Comparison of ENCODE assay signal across 8 cellular contexts in the genomic region with DNA sequence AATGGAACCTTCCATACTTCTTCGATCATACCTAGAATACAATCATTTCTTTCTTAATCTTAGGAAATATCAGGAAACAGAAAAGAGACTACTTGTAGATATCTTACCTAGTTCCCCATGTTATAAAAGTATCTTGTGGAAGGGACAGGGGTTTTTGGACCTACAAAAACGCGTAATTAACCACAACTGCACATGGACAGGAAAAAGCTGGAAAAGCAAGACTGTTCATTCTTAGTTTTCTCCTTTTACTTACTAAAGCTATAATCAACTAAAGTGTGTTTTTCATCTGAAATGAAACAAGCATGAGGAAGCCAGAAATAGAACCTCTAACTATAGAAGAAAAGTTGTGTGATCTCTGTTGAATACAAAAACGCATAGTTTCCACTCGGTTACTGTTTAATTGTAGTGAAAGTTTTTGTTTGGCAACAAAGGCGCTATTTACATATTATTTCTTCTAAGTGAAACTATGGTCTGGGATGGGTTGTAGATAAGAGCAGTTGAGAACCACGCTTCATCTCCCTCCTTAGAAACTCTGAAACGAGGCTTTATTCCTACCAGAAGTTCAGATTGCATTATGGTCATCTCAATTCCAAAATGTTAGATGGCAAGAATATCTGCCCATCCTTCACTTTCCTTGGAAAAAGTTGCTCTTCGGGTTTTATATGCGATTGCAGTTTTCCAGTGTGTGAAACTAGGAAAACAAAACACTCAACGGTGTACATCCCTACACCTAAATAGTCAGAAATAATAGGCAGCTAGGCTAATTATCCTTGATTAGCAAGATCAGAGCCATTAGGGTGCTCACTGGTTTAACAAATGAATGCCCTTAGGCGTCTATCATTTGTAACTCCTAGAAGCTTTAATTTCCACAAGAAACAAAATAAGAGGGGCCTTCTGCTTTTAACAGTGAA. TPM values are rescaled to one million over a fixed set of nuclear protein-coding genes. Genes with fewer than 3 reads are reported as not detected.
DNase-seq lines count a peak whose midpoint lies in the region; ATAC-seq and TF ChIP-seq lines count a peak whose summit lies in the region.

No MANE protein-coding gene starts in this region.

- intact Hi-C loops in head of caudate nucleus (cut with DNase I), result no loop called here

- no peak overlapping the region for H3K9ac ChIP-seq in KMS-11

- no peaks in the 10 kb centered on the region for H3K9me3 Mint-ChIP-seq in natural killer cell treated with Interleukin-12 subunit alpha and Interleukin-12 subunit beta and Interleukin-15 and Interleukin-18, amount 100 ng/mL, for 72 hours

- no peaks in the 10 kb centered on the region for H3K9me2 ChIP-seq in DOHH2 (replicated peaks; ENCODE audit: control insufficient read depth, low read length)

- peak overlapping the region; percentile 88 to 93 for H3K27ac Mint-ChIP-seq in natural killer cell treated with Interleukin-12 subunit alpha and Interleukin-12 subunit beta and Interleukin-15 and Interleukin-18, amount 100 ng/mL, for 72 hours

- H3K4me3 Mint-ChIP-seq in natural killer cell treated with Interleukin-12 subunit alpha and Interleukin-12 subunit beta and Interleukin-15 and Interleukin-18, amount 100 ng/mL, for 72 hours, result peak overlapping the region; percentile 98

- H3K9me3 ChIP-seq in DOHH2 (ENCODE audit: control insufficient read depth, insufficient read depth, low read length), result no peaks in the 10 kb centered on the region

- H3K4me2 ChIP-seq in DOHH2 (ENCODE audit: low read length) (peak overlapping the region; percentile 89), KMS-11 (peak overlapping the region; percentile 91)

- peak overlapping the region; percentile 81 for H3K27ac ChIP-seq in DOHH2 (ENCODE audit: low read depth, low read length)
- no peak overlapping the region for H3K27ac ChIP-seq in KMS-11

- DNase-seq in choroid plexus epithelial cell (ENCODE audit: low read depth), result peak; percentile 33
- DNase-seq in natural killer cell treated with Interleukin-12 subunit alpha and Interleukin-12 subunit beta and Interleukin-15 and Interleukin-18, amount 100 ng/mL, for 72 hours (ENCODE audit: low spot score), result no peak
- no peak for DNase-seq in NCI-H2196 treated with DMSO at 0.1 percent for 48 hours (lab: John Stamatoyannopoulos, UW; ENCODE audit: unreplicated experiment)
- no peak for DNase-seq in head of caudate nucleus
- DNase-seq in AG20443 (ENCODE audit: low spot score), result no peak

- H3K27me3 Mint-ChIP-seq in natural killer cell treated with Interleukin-12 subunit alpha and Interleukin-12 subunit beta and Interleukin-15 and Interleukin-18, amount 100 ng/mL, for 72 hours, result peaks cover 27 to 49% of the 10 kb centered on the region in 2 donors

- TF ChIP-seq CTCF in DOHH2 (IDR thresholded peaks at IDR 0.05; ENCODE audit: low read depth, low read length, poor library complexity, severe bottlenecking) (no peak), KMS-11 (conservative IDR thresholded peaks at IDR 0.05; ENCODE audit: low read depth, low read length) (no peak), choroid plexus epithelial cell (conservative IDR thresholded peaks at IDR 0.05; ENCODE audit: low read depth, low read length) (no peak)

- H3K36me3 ChIP-seq in DOHH2 (ENCODE audit: control insufficient read depth, low read length), result peaks cover 53% of the 10 kb centered on the region
- H3K36me3 ChIP-seq in KMS-11 (ENCODE audit: insufficient read depth), result no peaks in the 10 kb centered on the region

- H3K4me3 ChIP-seq in DOHH2 (ENCODE audit: low read length) (peak overlapping the region; percentile 98), KMS-11 (IDR thresholded peaks at IDR 0.05; ENCODE audit: insufficient read depth, low read depth, low read length) (no peak overlapping the region), choroid plexus epithelial cell (ENCODE audit: low read depth, low read length) (peak overlapping the region; percentile 77)

- H3K27me3 ChIP-seq in DOHH2 (ENCODE audit: control insufficient read depth, low read length) (no peaks in the 10 kb centered on the region; the same call in 1 of the 2 replicates), KMS-11 (ENCODE audit: insufficient read depth, low read depth) (peaks cover 52% of the 10 kb centered on the region)

- H3K79me2 ChIP-seq in DOHH2 (ENCODE audit: control insufficient read depth, low read length) (peaks cover 70% of the 10 kb centered on the region), KMS-11 (ENCODE audit: insufficient read depth, low read depth) (no peaks in the 10 kb centered on the region)

- H3F3A ChIP-seq in DOHH2 (ENCODE audit: control insufficient read depth, insufficient read depth), result peaks cover 25% of the 10 kb centered on the region

- peaks cover 7% of the 10 kb centered on the region for H3K36me3 Mint-ChIP-seq in natural killer cell treated with Interleukin-12 subunit alpha and Interleukin-12 subunit beta and Interleukin-15 and Interleukin-18, amount 100 ng/mL, for 72 hours

- peaks cover 5% of the 10 kb centered on the region; the same call in 1 of the 2 replicates for H4K20me1 ChIP-seq in DOHH2 (ENCODE audit: control insufficient read depth, insufficient read depth, low read depth, low read length)
- no peaks in the 10 kb centered on the region for H4K20me1 ChIP-seq in KMS-11 (ENCODE audit: insufficient read depth)

- peaks cover 65% of the 10 kb centered on the region for H3K4me1 ChIP-seq in DOHH2 (ENCODE audit: control insufficient read depth, low read length)
- H3K4me1 ChIP-seq in KMS-11 (ENCODE audit: low read depth, poor library complexity, severe bottlenecking), result peaks cover 36% of the 10 kb centered on the region

- H2AFZ ChIP-seq in KMS-11 (ENCODE audit: low read depth), result no peak overlapping the region

- no peak for ATAC-seq in natural killer cell treated with Interleukin-12 subunit alpha and Interleukin-12 subunit beta and Interleukin-15 and Interleukin-18, amount 100 ng/mL, for 72 hours
- no peak for ATAC-seq in HG03159 (IDR thresholded peaks at IDR 0.05; ENCODE audit: unreplicated experiment)

- peaks cover 26 to 35% of the 10 kb centered on the region in 2 donors for H3K4me1 Mint-ChIP-seq in natural killer cell treated with Interleukin-12 subunit alpha and Interleukin-12 subunit beta and Interleukin-15 and Interleukin-18, amount 100 ng/mL, for 72 hours (ENCODE audit: low read depth in 2 of 2)

RNA-seq across cellular contexts. Expression of a gene that starts 1.1 kb away (rescaled TPM):
- total RNA-seq in natural killer cell treated with Interleukin-12 subunit alpha and Interleukin-12 subunit beta and Interleukin-15 and Interleukin-18, amount 100 ng/mL, for 72 hours, result 10 to 100 TPM; 14.5 to 49.4 TPM
